16 cellular contexts compared by ENCODE assay signal in genomic region chr9:76699966-76700365, GRCh38.
A peak's percentile ranks its signal among the peaks of the same experiment; 100 is the strongest.
DNase-seq lines count a peak whose midpoint lies in the region; ATAC-seq lines count a peak whose summit lies in the region.
"Had no signal": no experiment of that assay in that cellular context is flagged by ENCODE, and none has a peak within 500 bp of the region (broad histone marks: within the 10 kb centered on the region; RNA-seq: fewer than 3 reads in every experiment).

No MANE protein-coding gene starts in this region.

- no peaks in the 10 kb centered on the region for H3K9me3 Mint-ChIP-seq in naive thymus-derived CD8-positive, alpha-beta T cell
- H3K9me3 Mint-ChIP-seq: activated naive CD4-positive, alpha-beta T cell treated with anti-CD3 and anti-CD28 coated beads, Interleukin-2, amount 10 ng/mL, durations not matched to agents 7 days and 5 days; memory B cell had no signal

- H2AFZ ChIP-seq in ACC112 (ENCODE audit: low read length, unreplicated experiment): no peak overlapping the region

- H3K4me1 Mint-ChIP-seq in naive thymus-derived CD8-positive, alpha-beta T cell: peaks cover 0 to 8% (median 3%) of the 10 kb centered on the region in 4 donors
- H3K4me1 Mint-ChIP-seq: activated naive CD4-positive, alpha-beta T cell treated with anti-CD3 and anti-CD28 coated beads, Interleukin-2, amount 10 ng/mL, durations not matched to agents 7 days and 5 days had no signal

- H3K27ac ChIP-seq in ACC112 (ENCODE audit: low read depth, low read length): peak overlapping the region; percentile 23; the same call in 1 of the 2 replicates
- no peak overlapping the region for H3K27ac ChIP-seq in aorta (ENCODE audit: low read depth in 1 of 2, low read length in 2 of 2)
- H3K27ac ChIP-seq: colonic mucosa, esophagus squamous epithelium had no signal

- no peaks in the 10 kb centered on the region for H3K79me2 ChIP-seq in ACC112 (ENCODE audit: control insufficient read depth, insufficient read depth, low read length, unreplicated experiment)

- H3K4me3 ChIP-seq in ACC112 (ENCODE audit: low read depth, low read length): no peak overlapping the region
- no peak overlapping the region for H3K4me3 ChIP-seq in aorta (ENCODE audit: low read length in 2 of 2)
- H3K4me3 ChIP-seq in H7 (ENCODE audit: insufficient read depth, low read depth, low read length): no peak overlapping the region
- H3K4me3 ChIP-seq: colonic mucosa, esophagus squamous epithelium had no signal

- no peak overlapping the region for H3K27ac Mint-ChIP-seq in naive thymus-derived CD8-positive, alpha-beta T cell
- H3K27ac Mint-ChIP-seq: activated naive CD4-positive, alpha-beta T cell treated with anti-CD3 and anti-CD28 coated beads, Interleukin-2, amount 10 ng/mL, durations not matched to agents 7 days and 5 days; memory B cell had no signal

- H3K9me3 ChIP-seq in aorta (ENCODE audit: control insufficient read depth, low read length): no peaks in the 10 kb centered on the region
- H3K9me3 ChIP-seq: colonic mucosa, esophagus squamous epithelium had no signal

- no peaks in the 10 kb centered on the region for H3K27me3 ChIP-seq in ACC112 (ENCODE audit: insufficient read depth, low read length)
- H3K27me3 ChIP-seq in aorta (ENCODE audit: control insufficient read depth in 1 of 2, insufficient read depth in 2 of 2, low read length in 1 of 2): no peaks in the 10 kb centered on the region
- no peaks in the 10 kb centered on the region for H3K27me3 ChIP-seq in H7 (ENCODE audit: control insufficient read depth, insufficient read depth, low read length)
- H3K27me3 ChIP-seq: colonic mucosa had no signal

- H3K4me3 Mint-ChIP-seq in naive thymus-derived CD8-positive, alpha-beta T cell: no peak overlapping the region
- H3K4me3 Mint-ChIP-seq: activated naive CD4-positive, alpha-beta T cell treated with anti-CD3 and anti-CD28 coated beads, Interleukin-2, amount 10 ng/mL, durations not matched to agents 7 days and 5 days; memory B cell had no signal

- H3K36me3 ChIP-seq in ACC112 (ENCODE audit: insufficient read depth, low read length) (peaks cover 4% of the 10 kb centered on the region; the same call in 1 of the 2 replicates), aorta (ENCODE audit: control insufficient read depth in 1 of 2, insufficient read depth in 2 of 2, low read length in 1 of 2) (peaks cover 4 to 8% of the 10 kb centered on the region in 2 donors), H7 (replicated peaks; ENCODE audit: control insufficient read depth, insufficient read depth, low read length) (no peaks in the 10 kb centered on the region)
- H3K36me3 ChIP-seq: colonic mucosa, esophagus squamous epithelium had no signal

- no peak for ATAC-seq in aorta (ENCODE audit: low FRiP score)
- no peak for ATAC-seq in naive thymus-derived CD8-positive, alpha-beta T cell

- peaks cover 11% of the 10 kb centered on the region for H3K4me1 ChIP-seq in ACC112 (ENCODE audit: control insufficient read depth, insufficient read depth, low read length, unreplicated experiment)
- peaks cover 2 to 5% of the 10 kb centered on the region in 2 donors for H3K4me1 ChIP-seq in aorta (ENCODE audit: control insufficient read depth in 1 of 2, insufficient read depth in 2 of 2, low read length in 2 of 2)
- H3K4me1 ChIP-seq: colonic mucosa had no signal

- H3K27me3 Mint-ChIP-seq in naive thymus-derived CD8-positive, alpha-beta T cell: peaks cover 13 to 67% (median 23%) of the 10 kb centered on the region in 5 donors

- H3K36me3 Mint-ChIP-seq in naive thymus-derived CD8-positive, alpha-beta T cell: no peaks in the 10 kb centered on the region
- H3K36me3 Mint-ChIP-seq: activated naive CD4-positive, alpha-beta T cell treated with anti-CD3 and anti-CD28 coated beads, Interleukin-2, amount 10 ng/mL, durations not matched to agents 7 days and 5 days; memory B cell had no signal

- POLR2A ChIA-PET in naive thymus-derived CD8-positive, alpha-beta T cell (lab: Charles Lee): no interaction called here

- intact Hi-C loops in aorta (cut with DNase I): loop anchor here (5.0 kb wide), 2 partner anchors 33 to 253 kb away; no protein-coding TSS in a partner anchor

- DNase-seq in HCEC 1CT (peak; percentile 40), astrocyte of the hippocampus (ENCODE audit: low read depth, low spot score) (peak; percentile 87), hepatic stellate cell (ENCODE audit: low spot score) (peak; percentile 17), aorta (no peak), H7 (no peak), glomerular visceral epithelial cell (ENCODE audit: extremely low spot score) (no peak)
- no peak for DNase-seq in naive thymus-derived CD8-positive, alpha-beta T cell
- DNase-seq: activated CD8-positive, alpha-beta memory T cell treated with anti-CD3 and anti-CD28 coated beads, Interleukin-2, amount 50 U/mL, for 48 hours; activated naive CD4-positive, alpha-beta T cell treated with anti-CD3 and anti-CD28 coated beads, Interleukin-2, amount 10 ng/mL, durations not matched to agents 7 days and 5 days; AML-193; colonic mucosa; esophagus squamous epithelium; NCI-H1105 treated with DMSO at 0.1 percent for 48 hours; substantia nigra had no signal

Comparison
In these comparisons a context has a peak if more than half of its experiments do, and no peak if none do; other contexts are left out.
1. DNase-seq: peak in HCEC 1CT (single experiment), astrocyte of the hippocampus (single experiment) and hepatic stellate cell (single experiment); none in aorta (0 of 2), H7 (single experiment), naive thymus-derived CD8-positive, alpha-beta T cell (0 of 10) and glomerular visceral epithelial cell (single experiment).